8 cellular contexts compared by ENCODE assay signal in the genomic region with DNA sequence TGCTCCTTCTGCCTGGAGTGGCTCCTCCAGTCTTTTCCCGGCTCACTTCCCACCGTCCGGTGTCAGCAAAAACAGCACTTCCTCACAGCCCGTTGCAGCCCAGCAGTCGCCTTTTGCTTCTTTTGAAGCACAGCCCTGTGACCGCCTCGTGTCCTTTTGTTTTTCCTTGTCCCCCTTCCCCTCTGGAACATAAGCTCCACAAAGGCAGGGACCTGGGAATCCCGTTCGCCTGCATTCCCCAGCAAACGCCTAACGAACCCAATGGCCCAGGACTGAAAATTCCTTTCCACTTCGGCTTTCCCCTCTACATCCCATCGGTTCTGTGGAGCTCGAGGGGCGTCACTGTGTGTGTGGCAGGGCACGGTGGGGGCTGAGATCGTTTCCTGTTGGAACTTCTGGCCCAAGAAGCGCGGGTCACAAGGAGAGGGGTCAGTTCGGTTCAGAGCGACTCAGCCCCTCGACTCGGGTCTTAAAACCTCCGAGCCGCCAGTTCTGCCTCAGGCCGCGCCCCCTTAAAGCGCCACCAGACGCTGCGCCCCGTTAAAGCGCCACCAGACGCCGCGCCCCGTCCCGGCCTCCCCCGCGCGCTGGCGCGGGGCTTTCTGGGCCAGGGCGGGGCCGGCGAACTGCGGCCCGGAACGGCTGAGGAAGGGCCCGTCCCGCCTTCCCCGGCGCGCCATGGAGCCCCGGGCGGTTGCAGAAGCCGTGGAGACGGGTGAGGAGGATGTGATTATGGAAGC. TPM values are rescaled to one million over a fixed set of nuclear protein-coding genes. Genes with fewer than 3 reads are reported as not detected.
DNase-seq lines count a peak whose midpoint lies in the region; ATAC-seq, FAIRE-seq and TF ChIP-seq lines count a peak whose summit lies in the region.

No MANE protein-coding gene starts in this region.

- H3K9me3 ChIP-seq in endothelial cell of umbilical vein (replicated peaks; ENCODE audit: control insufficient read depth, insufficient read depth, low read length) = no peaks in the 10 kb centered on the region

- DNase-seq in NCI-H2081 (lab: John Stamatoyannopoulos, UW) = peak; percentile 62 to 72
- DNase-seq in NCI-H2081 treated with DMSO at 0.1 percent for 48 hours (lab: John Stamatoyannopoulos, UW) = no peak
- DNase-seq in NOMO-1 treated with dmso at 0.1 percent for 144 hours (lab: John Stamatoyannopoulos, UW; ENCODE audit: unreplicated experiment) = peak; percentile 78
- peak; percentile 90 for DNase-seq in activated CD8-positive, alpha-beta memory T cell treated with anti-CD3 and anti-CD28 coated beads, Interleukin-2, amount 50 U/mL, for 48 hours
- peak; percentile 72 for DNase-seq in endothelial cell of umbilical vein (ENCODE audit: low read depth, low spot score)
- peak in 1 of 2 experiments; percentile 68 for DNase-seq in mesothelial cell of epicardium (ENCODE audit: low spot score in 2 of 2, unreplicated experiment in 2 of 2)
- DNase-seq in stimulated activated CD8-positive, alpha-beta memory T cell treated with anti-CD3 and anti-CD28 coated beads, Interleukin-15, amount 100 ng/mL, for 4 hours (ENCODE audit: low read depth in 2 of 2) = peak; percentile 65 to 68

- H4K20me1 ChIP-seq in endothelial cell of umbilical vein (replicated peaks; ENCODE audit: control insufficient read depth, extremely low read depth, insufficient read depth, low read length) = no peaks in the 10 kb centered on the region

- H3K27ac Mint-ChIP-seq in mesothelial cell of epicardium = peak overlapping the region; percentile 99

- TF ChIP-seq CTCF in endothelial cell of umbilical vein (IDR thresholded peaks at IDR 0.05; ENCODE audit: extremely low read depth in 1 of 2, insufficient read depth in 1 of 2, low read depth in 1 of 2, low read length in 2 of 2) = peak in 1 of 2 donors; percentile 1
- TF ChIP-seq CTCF in mesothelial cell of epicardium (IDR thresholded peaks at IDR 0.05; ENCODE audit: unreplicated experiment) = no peak

- peak overlapping the region; percentile 96 for H3K9ac ChIP-seq in endothelial cell of umbilical vein (replicated peaks; ENCODE audit: extremely low read depth, insufficient read depth, low read length)

- H3K36me3 Mint-ChIP-seq in mesothelial cell of epicardium = peaks cover 18% of the 10 kb centered on the region

- peaks cover 23% of the 10 kb centered on the region for H3K4me1 ChIP-seq in endothelial cell of umbilical vein (ENCODE audit: control insufficient read depth, extremely low read depth, insufficient read depth, low read length)

- peak overlapping the region; percentile 91 for H3K4me3 Mint-ChIP-seq in mesothelial cell of epicardium

- CTCF ChIA-PET in endothelial cell of umbilical vein (lab: Charles Lee) = interaction anchor here (1.0 to 1.5 kb wide), 5 partner anchors 11 to 147 kb away, joined by 3 to 5 read pairs (median 3); no protein-coding TSS in a partner anchor

- peaks cover 18 to 47% of the 10 kb centered on the region in 2 experiments for H3K36me3 ChIP-seq in endothelial cell of umbilical vein (ENCODE audit: control insufficient read depth in 2 of 2, extremely low read depth in 1 of 2, insufficient read depth in 2 of 2, low read length in 2 of 2)

- BruUV-seq in endothelial cell of umbilical vein (replicated peaks; lab: Mats Ljungman, UMichigan) = TSS peak; percentile 70

- TF ChIP-seq POLR2A in endothelial cell of umbilical vein (IDR thresholded peaks at IDR 0.05; ENCODE audit: low read depth, low read length) = no peak

- peak overlapping the region; percentile 96 for H3K27ac ChIP-seq in endothelial cell of umbilical vein (ENCODE audit: insufficient read depth, low read depth, low read length)

- intact Hi-C loops in endothelial cell of umbilical vein (cut with micrococcal nuclease) = loop anchor here (5.0 kb wide), 2 partner anchors 99 to 149 kb away; partner anchors contain the start of gene IFITM2

- H3K9me1 ChIP-seq in endothelial cell of umbilical vein (replicated peaks; ENCODE audit: control insufficient read depth, extremely low read depth, insufficient read depth, low read length) = no peaks in the 10 kb centered on the region

- no peaks in the 10 kb centered on the region for H3K27me3 Mint-ChIP-seq in mesothelial cell of epicardium (ENCODE audit: low read depth)

- H2AFZ ChIP-seq in endothelial cell of umbilical vein (ENCODE audit: low read depth, low read length) = no peak overlapping the region

- peak overlapping the region; percentile 43 to 92 (median 74) for H3K4me3 ChIP-seq in endothelial cell of umbilical vein (replicated peaks in 1 of 3; ENCODE audit: insufficient read depth in 1 of 3, low read depth in 1 of 3, low read length in 3 of 3)

- dilution Hi-C loops in endothelial cell of umbilical vein (cut with MboI; ENCODE audit: extremely low pct_ligation_motif_present, low sequenced_read_pairs) = no loop called here

- FAIRE-seq in endothelial cell of umbilical vein (lab: Jason Lieb, UNC) = peak; percentile 70

- no peaks in the 10 kb centered on the region for H3K27me3 ChIP-seq in endothelial cell of umbilical vein (ENCODE audit: control insufficient read depth in 2 of 2, insufficient read depth in 2 of 2, low read length in 2 of 2)

- H3K4me1 Mint-ChIP-seq in mesothelial cell of epicardium = peaks cover 23% of the 10 kb centered on the region

- peak overlapping the region; percentile 86 for H3K4me2 ChIP-seq in endothelial cell of umbilical vein (ENCODE audit: insufficient read depth, low read length)

- POLR2A ChIA-PET in endothelial cell of umbilical vein (lab: Charles Lee) = interaction anchor here (0.6 kb wide), 1 partner anchor 150 kb away, joined by 4 read pairs; no protein-coding TSS in a partner anchor

- peaks cover 50% of the 10 kb centered on the region for H3K79me2 ChIP-seq in endothelial cell of umbilical vein (ENCODE audit: control insufficient read depth, insufficient read depth, low read length)

- no peaks in the 10 kb centered on the region for H3K9me3 Mint-ChIP-seq in mesothelial cell of epicardium

- ATAC-seq in HG03439 (IDR thresholded peaks at IDR 0.05; ENCODE audit: unreplicated experiment) = peak; percentile 26

RNA-seq across cellular contexts. Expression of gene RIC8A, which starts 0.8 kb away (rescaled TPM):
- 112 and 119 TPM in 2 replicates for total RNA-seq in endothelial cell of umbilical vein
- polyA plus RNA-seq in endothelial cell of umbilical vein = 143 and 165 TPM in 2 replicates
- 127 and 130 TPM in 2 replicates for polyA plus RNA-seq in endothelial cell of umbilical vein (2011; cell fraction: cytosol; rRNA removed)
- 223 and 270 TPM in 2 replicates for polyA plus RNA-seq in endothelial cell of umbilical vein (2011; cell fraction: nucleus; rRNA removed)
- polyA plus RNA-seq in endothelial cell of umbilical vein (2012) = 108 and 109 TPM in 2 replicates
- 191 and 225 TPM in 2 replicates for polyA minus RNA-seq in endothelial cell of umbilical vein
- polyA minus RNA-seq in endothelial cell of umbilical vein (2011; cell fraction: cytosol; rRNA and poly(A)+ RNA removed) = 53.6 TPM
- polyA minus RNA-seq in endothelial cell of umbilical vein (2011; cell fraction: nucleus; rRNA and poly(A)+ RNA removed) = 83.9 and 90.5 TPM in 2 replicates
- 85.2 to 100.0 TPM (median 91.8 TPM) in 3 replicates for total RNA-seq in mesothelial cell of epicardium

RNA-seq across cellular contexts. Expression of gene BET1L, which starts 1.1 kb away (rescaled TPM):
- total RNA-seq in endothelial cell of umbilical vein (31.0 and 35.5 TPM in 2 replicates), mesothelial cell of epicardium (64.3 to 68.2 TPM (median 65.5 TPM) in 3 replicates)
- polyA plus RNA-seq in endothelial cell of umbilical vein = 80.0 and 90.0 TPM in 2 replicates
- polyA plus RNA-seq in endothelial cell of umbilical vein (2011; cell fraction: cytosol; rRNA removed) = 48.3 and 49.2 TPM in 2 replicates
- polyA plus RNA-seq in endothelial cell of umbilical vein (2011; cell fraction: nucleus; rRNA removed) = 47.8 and 50.4 TPM in 2 replicates
- polyA plus RNA-seq in endothelial cell of umbilical vein (2012) = 34.9 and 42.2 TPM in 2 replicates
- 70.3 and 82.1 TPM in 2 replicates for polyA minus RNA-seq in endothelial cell of umbilical vein
- 11.6 TPM for polyA minus RNA-seq in endothelial cell of umbilical vein (2011; cell fraction: cytosol; rRNA and poly(A)+ RNA removed)
- polyA minus RNA-seq in endothelial cell of umbilical vein (2011; cell fraction: nucleus; rRNA and poly(A)+ RNA removed) = 36.9 and 42.7 TPM in 2 replicates

RNA-seq across cellular contexts. Expression of gene SCGB1C1, which starts 15.5 kb away (rescaled TPM):
- total RNA-seq in endothelial cell of umbilical vein (not detected in 2 replicates), mesothelial cell of epicardium (not detected in 3 replicates)
- polyA plus RNA-seq in endothelial cell of umbilical vein = not detected in 2 replicates
- not detected in 2 replicates for polyA plus RNA-seq in endothelial cell of umbilical vein (2011; cell fraction: cytosol; rRNA removed)
- polyA plus RNA-seq in endothelial cell of umbilical vein (2011; cell fraction: nucleus; rRNA removed) = not detected in 2 replicates
- not detected in 2 replicates for polyA plus RNA-seq in endothelial cell of umbilical vein (2012)
- not detected in 2 replicates for polyA minus RNA-seq in endothelial cell of umbilical vein
- not detected for polyA minus RNA-seq in endothelial cell of umbilical vein (2011; cell fraction: cytosol; rRNA and poly(A)+ RNA removed)
- polyA minus RNA-seq in endothelial cell of umbilical vein (2011; cell fraction: nucleus; rRNA and poly(A)+ RNA removed) = not detected in 2 replicates

RNA-seq across cellular contexts. Expression of gene SIRT3, which starts 27.8 kb away (rescaled TPM):
- total RNA-seq in endothelial cell of umbilical vein = 12.0 and 14.9 TPM in 2 replicates
- 17.6 and 18.3 TPM in 2 replicates for polyA plus RNA-seq in endothelial cell of umbilical vein
- 12.5 and 14.5 TPM in 2 replicates for polyA plus RNA-seq in endothelial cell of umbilical vein (2011; cell fraction: cytosol; rRNA removed)
- 56.7 and 68.4 TPM in 2 replicates for polyA plus RNA-seq in endothelial cell of umbilical vein (2011; cell fraction: nucleus; rRNA removed)
- 16.1 and 17.1 TPM in 2 replicates for polyA plus RNA-seq in endothelial cell of umbilical vein (2012)
- polyA minus RNA-seq in endothelial cell of umbilical vein = 20.0 and 20.7 TPM in 2 replicates
- 4.1 TPM for polyA minus RNA-seq in endothelial cell of umbilical vein (2011; cell fraction: cytosol; rRNA and poly(A)+ RNA removed)
- polyA minus RNA-seq in endothelial cell of umbilical vein (2011; cell fraction: nucleus; rRNA and poly(A)+ RNA removed) = 15.2 and 16.3 TPM in 2 replicates
- total RNA-seq in mesothelial cell of epicardium = 33.2 to 33.7 TPM (median 33.3 TPM) in 3 replicates

RNA-seq across cellular contexts. Expression of gene PSMD13, which starts 28.4 kb away (rescaled TPM):
- total RNA-seq in endothelial cell of umbilical vein = 168 and 179 TPM in 2 replicates
- 175 and 214 TPM in 2 replicates for polyA plus RNA-seq in endothelial cell of umbilical vein
- polyA plus RNA-seq in endothelial cell of umbilical vein (2011; cell fraction: cytosol; rRNA removed) = 214 and 243 TPM in 2 replicates
- 168 and 195 TPM in 2 replicates for polyA plus RNA-seq in endothelial cell of umbilical vein (2011; cell fraction: nucleus; rRNA removed)
- 201 and 241 TPM in 2 replicates for polyA plus RNA-seq in endothelial cell of umbilical vein (2012)
- polyA minus RNA-seq in endothelial cell of umbilical vein = 91.9 and 105 TPM in 2 replicates
- 26.8 TPM for polyA minus RNA-seq in endothelial cell of umbilical vein (2011; cell fraction: cytosol; rRNA and poly(A)+ RNA removed)
- polyA minus RNA-seq in endothelial cell of umbilical vein (2011; cell fraction: nucleus; rRNA and poly(A)+ RNA removed) = 45.1 and 47.1 TPM in 2 replicates
- total RNA-seq in mesothelial cell of epicardium = 93.0 to 96.2 TPM (median 93.9 TPM) in 3 replicates
